In genomic region chr2:42095923-42096408, GRCh38 we compare ENCODE assay signal across 1 cellular context.
TF ChIP-seq lines count a peak whose summit lies in the region.

No MANE protein-coding gene starts in this region.

TF ChIP-seq in HepG2, 621 proteins besides CTCF, POLR2A, EP300 and RAD21 (continued from another document and continues in another):
- TF ChIP-seq, protein P1, sequence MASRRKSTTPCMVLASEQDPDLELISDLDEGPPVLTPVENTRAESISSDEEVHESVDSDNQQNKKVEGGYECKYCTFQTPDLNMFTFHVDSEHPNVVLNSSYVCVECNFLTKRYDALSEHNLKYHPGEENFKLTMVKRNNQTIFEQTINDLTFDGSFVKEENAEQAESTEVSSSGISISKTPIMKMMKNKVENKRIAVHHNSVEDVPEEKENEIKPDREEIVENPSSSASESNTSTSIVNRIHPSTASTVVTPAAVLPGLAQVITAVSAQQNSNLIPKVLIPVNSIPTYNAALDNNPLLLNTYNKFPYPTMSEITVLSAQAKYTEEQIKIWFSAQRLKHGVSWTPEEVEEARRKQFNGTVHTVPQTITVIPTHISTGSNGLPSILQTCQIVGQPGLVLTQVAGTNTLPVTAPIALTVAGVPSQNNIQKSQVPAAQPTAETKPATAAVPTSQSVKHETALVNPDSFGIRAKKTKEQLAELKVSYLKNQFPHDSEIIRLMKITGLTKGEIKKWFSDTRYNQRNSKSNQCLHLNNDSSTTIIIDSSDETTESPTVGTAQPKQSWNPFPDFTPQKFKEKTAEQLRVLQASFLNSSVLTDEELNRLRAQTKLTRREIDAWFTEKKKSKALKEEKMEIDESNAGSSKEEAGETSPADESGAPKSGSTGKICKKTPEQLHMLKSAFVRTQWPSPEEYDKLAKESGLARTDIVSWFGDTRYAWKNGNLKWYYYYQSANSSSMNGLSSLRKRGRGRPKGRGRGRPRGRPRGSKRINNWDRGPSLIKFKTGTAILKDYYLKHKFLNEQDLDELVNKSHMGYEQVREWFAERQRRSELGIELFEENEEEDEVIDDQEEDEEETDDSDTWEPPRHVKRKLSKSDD (CRISPR knock-in tag; IDR thresholded peaks at IDR 0.05; ENCODE audit: low read depth) = no peak
- TF ChIP-seq, protein P2, sequence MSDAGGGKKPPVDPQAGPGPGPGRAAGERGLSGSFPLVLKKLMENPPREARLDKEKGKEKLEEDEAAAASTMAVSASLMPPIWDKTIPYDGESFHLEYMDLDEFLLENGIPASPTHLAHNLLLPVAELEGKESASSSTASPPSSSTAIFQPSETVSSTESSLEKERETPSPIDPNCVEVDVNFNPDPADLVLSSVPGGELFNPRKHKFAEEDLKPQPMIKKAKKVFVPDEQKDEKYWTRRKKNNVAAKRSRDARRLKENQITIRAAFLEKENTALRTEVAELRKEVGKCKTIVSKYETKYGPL (CRISPR knock-in tag; IDR thresholded peaks at IDR 0.05) = no peak
- TF ChIP-seq, protein P3, sequence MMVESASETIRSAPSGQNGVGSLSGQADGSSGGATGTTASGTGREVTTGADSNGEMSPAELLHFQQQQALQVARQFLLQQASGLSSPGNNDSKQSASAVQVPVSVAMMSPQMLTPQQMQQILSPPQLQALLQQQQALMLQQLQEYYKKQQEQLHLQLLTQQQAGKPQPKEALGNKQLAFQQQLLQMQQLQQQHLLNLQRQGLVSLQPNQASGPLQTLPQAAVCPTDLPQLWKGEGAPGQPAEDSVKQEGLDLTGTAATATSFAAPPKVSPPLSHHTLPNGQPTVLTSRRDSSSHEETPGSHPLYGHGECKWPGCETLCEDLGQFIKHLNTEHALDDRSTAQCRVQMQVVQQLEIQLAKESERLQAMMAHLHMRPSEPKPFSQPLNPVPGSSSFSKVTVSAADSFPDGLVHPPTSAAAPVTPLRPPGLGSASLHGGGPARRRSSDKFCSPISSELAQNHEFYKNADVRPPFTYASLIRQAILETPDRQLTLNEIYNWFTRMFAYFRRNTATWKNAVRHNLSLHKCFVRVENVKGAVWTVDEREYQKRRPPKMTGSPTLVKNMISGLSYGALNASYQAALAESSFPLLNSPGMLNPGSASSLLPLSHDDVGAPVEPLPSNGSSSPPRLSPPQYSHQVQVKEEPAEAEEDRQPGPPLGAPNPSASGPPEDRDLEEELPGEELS (CRISPR knock-in tag; IDR thresholded peaks at IDR 0.05) = peak; percentile 50
- TF ChIP-seq FOXA3 (CRISPR knock-in tag; IDR thresholded peaks at IDR 0.05) (peak; percentile 84), CBFB (CRISPR knock-in tag; IDR thresholded peaks at IDR 0.05) (0 out of 2 replicates have a peak, but pooled peaks have one; percentile 31), DBP (CRISPR knock-in tag; IDR thresholded peaks at IDR 0.05; ENCODE audit: not compliant biosample characterization) (no peak), CEBPG (CRISPR knock-in tag; IDR thresholded peaks at IDR 0.05) (0 out of 2 replicates have a peak, but pooled peaks have one; percentile 17), ZNF792 (CRISPR knock-in tag; IDR thresholded peaks at IDR 0.05) (0 out of 2 replicates have a peak, but pooled peaks have one; percentile 33), HDAC1 (CRISPR knock-in tag; IDR thresholded peaks at IDR 0.05) (peak; percentile 50; the same call in 1 of the 2 replicates), ZSCAN9 (CRISPR knock-in tag; IDR thresholded peaks at IDR 0.05; ENCODE audit: borderline replicate concordance) (0 out of 2 replicates have a peak, but pooled peaks have one; percentile 42), TRAFD1 (CRISPR knock-in tag; IDR thresholded peaks at IDR 0.05; ENCODE audit: borderline replicate concordance) (no peak), RXRB (CRISPR knock-in tag; IDR thresholded peaks at IDR 0.05; ENCODE audit: borderline replicate concordance) (peak; percentile 82), ZEB1 (IDR thresholded peaks at IDR 0.05; ENCODE audit: insufficient replicate concordance, low read depth) (no peak), MIER2 (CRISPR knock-in tag; IDR thresholded peaks at IDR 0.05) (0 out of 2 replicates have a peak, but pooled peaks have one; percentile 39), ATF2 (CRISPR knock-in tag; IDR thresholded peaks at IDR 0.05) (peak; percentile 26; the same call in 1 of the 2 replicates), IRF2 (CRISPR knock-in tag; IDR thresholded peaks at IDR 0.05) (peak; percentile 38; the same call in 1 of the 2 replicates), NR2F6 (IDR thresholded peaks at IDR 0.05) (no peak), NR2F6 (CRISPR knock-in tag; IDR thresholded peaks at IDR 0.05) (peak; percentile 27; the same call in 1 of the 2 replicates), ZNF724P (CRISPR knock-in tag; IDR thresholded peaks at IDR 0.05; ENCODE audit: borderline replicate concordance) (no peak), CREB3 (CRISPR knock-in tag; IDR thresholded peaks at IDR 0.05) (0 out of 2 replicates have a peak, but pooled peaks have one; percentile 21), NFE2L1 (CRISPR knock-in tag; IDR thresholded peaks at IDR 0.05; ENCODE audit: borderline replicate concordance) (no peak), SIX1 (CRISPR knock-in tag; IDR thresholded peaks at IDR 0.05; ENCODE audit: borderline replicate concordance) (peak; percentile 31; the same call in 1 of the 2 replicates), ZNF33B (CRISPR knock-in tag; IDR thresholded peaks at IDR 0.05) (0 out of 2 replicates have a peak, but pooled peaks have one; percentile 61), HMG20A (CRISPR knock-in tag; IDR thresholded peaks at IDR 0.05; ENCODE audit: borderline replicate concordance) (peak; percentile 42; the same call in 1 of the 2 replicates), GFI1 (CRISPR knock-in tag; IDR thresholded peaks at IDR 0.05; ENCODE audit: borderline replicate concordance) (peak; percentile 75), DPF2 (CRISPR knock-in tag; IDR thresholded peaks at IDR 0.05; ENCODE audit: borderline replicate concordance, low read depth) (no peak), SMAD3 (CRISPR knock-in tag; IDR thresholded peaks at IDR 0.05) (0 out of 2 replicates have a peak, but pooled peaks have one; percentile 55), MAFK (conservative IDR thresholded peaks at IDR 0.05 in 1 of 2, IDR thresholded peaks at IDR 0.05 in 1 of 2; ENCODE audit: low read length in 2 of 2) (no peak), KLF16 (CRISPR knock-in tag; IDR thresholded peaks at IDR 0.05) (peak in 1 of 2 experiments; percentile 73; a peak in 2 of 4 replicates), ZNF530 (CRISPR knock-in tag; IDR thresholded peaks at IDR 0.05; ENCODE audit: low read depth) (no peak), ZNF234 (CRISPR knock-in tag; conservative IDR thresholded peaks at IDR 0.05) (no peak), SUZ12 (IDR thresholded peaks at IDR 0.05; ENCODE audit: low read depth, low read length) (no peak), TEAD3 (CRISPR knock-in tag; optimal IDR thresholded peaks at IDR 0.05; ENCODE audit: borderline replicate concordance) (peak; percentile 80), NFYC (CRISPR knock-in tag; IDR thresholded peaks at IDR 0.05) (0 out of 2 replicates have a peak, but pooled peaks have one; percentile 7), U2AF1 (optimal IDR thresholded peaks at IDR 0.05; ENCODE audit: low read depth, low read length) (no peak), ZNF138 (CRISPR knock-in tag; IDR thresholded peaks at IDR 0.05; ENCODE audit: low read depth) (no peak), DNMT3B (CRISPR knock-in tag; conservative IDR thresholded peaks at IDR 0.05) (0 out of 2 replicates have a peak, but pooled peaks have one; percentile 22), GATAD2A (CRISPR knock-in tag; IDR thresholded peaks at IDR 0.05) (peak; percentile 82)
- TF ChIP-seq, protein P4, sequence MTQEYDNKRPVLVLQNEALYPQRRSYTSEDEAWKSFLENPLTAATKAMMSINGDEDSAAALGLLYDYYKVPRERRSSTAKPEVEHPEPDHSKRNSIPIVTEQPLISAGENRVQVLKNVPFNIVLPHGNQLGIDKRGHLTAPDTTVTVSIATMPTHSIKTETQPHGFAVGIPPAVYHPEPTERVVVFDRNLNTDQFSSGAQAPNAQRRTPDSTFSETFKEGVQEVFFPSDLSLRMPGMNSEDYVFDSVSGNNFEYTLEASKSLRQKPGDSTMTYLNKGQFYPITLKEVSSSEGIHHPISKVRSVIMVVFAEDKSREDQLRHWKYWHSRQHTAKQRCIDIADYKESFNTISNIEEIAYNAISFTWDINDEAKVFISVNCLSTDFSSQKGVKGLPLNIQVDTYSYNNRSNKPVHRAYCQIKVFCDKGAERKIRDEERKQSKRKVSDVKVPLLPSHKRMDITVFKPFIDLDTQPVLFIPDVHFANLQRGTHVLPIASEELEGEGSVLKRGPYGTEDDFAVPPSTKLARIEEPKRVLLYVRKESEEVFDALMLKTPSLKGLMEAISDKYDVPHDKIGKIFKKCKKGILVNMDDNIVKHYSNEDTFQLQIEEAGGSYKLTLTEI (CRISPR knock-in tag; conservative IDR thresholded peaks at IDR 0.05) = no peak
- TF ChIP-seq, protein P5, sequence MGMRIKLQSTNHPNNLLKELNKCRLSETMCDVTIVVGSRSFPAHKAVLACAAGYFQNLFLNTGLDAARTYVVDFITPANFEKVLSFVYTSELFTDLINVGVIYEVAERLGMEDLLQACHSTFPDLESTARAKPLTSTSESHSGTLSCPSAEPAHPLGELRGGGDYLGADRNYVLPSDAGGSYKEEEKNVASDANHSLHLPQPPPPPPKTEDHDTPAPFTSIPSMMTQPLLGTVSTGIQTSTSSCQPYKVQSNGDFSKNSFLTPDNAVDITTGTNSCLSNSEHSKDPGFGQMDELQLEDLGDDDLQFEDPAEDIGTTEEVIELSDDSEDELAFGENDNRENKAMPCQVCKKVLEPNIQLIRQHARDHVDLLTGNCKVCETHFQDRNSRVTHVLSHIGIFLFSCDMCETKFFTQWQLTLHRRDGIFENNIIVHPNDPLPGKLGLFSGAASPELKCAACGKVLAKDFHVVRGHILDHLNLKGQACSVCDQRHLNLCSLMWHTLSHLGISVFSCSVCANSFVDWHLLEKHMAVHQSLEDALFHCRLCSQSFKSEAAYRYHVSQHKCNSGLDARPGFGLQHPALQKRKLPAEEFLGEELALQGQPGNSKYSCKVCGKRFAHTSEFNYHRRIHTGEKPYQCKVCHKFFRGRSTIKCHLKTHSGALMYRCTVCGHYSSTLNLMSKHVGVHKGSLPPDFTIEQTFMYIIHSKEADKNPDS (CRISPR knock-in tag; IDR thresholded peaks at IDR 0.05) = no peak
- TF ChIP-seq, protein P6, sequence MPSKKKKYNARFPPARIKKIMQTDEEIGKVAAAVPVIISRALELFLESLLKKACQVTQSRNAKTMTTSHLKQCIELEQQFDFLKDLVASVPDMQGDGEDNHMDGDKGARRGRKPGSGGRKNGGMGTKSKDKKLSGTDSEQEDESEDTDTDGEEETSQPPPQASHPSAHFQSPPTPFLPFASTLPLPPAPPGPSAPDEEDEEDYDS (CRISPR knock-in tag; IDR thresholded peaks at IDR 0.05) = 0 out of 2 replicates have a peak, but pooled peaks have one; percentile 12
- TF ChIP-seq, protein P7, sequence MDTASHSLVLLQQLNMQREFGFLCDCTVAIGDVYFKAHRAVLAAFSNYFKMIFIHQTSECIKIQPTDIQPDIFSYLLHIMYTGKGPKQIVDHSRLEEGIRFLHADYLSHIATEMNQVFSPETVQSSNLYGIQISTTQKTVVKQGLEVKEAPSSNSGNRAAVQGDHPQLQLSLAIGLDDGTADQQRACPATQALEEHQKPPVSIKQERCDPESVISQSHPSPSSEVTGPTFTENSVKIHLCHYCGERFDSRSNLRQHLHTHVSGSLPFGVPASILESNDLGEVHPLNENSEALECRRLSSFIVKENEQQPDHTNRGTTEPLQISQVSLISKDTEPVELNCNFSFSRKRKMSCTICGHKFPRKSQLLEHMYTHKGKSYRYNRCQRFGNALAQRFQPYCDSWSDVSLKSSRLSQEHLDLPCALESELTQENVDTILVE (CRISPR knock-in tag; IDR thresholded peaks at IDR 0.05) = peak; percentile 63; the same call in 1 of the 2 replicates
- TF ChIP-seq, protein P8, sequence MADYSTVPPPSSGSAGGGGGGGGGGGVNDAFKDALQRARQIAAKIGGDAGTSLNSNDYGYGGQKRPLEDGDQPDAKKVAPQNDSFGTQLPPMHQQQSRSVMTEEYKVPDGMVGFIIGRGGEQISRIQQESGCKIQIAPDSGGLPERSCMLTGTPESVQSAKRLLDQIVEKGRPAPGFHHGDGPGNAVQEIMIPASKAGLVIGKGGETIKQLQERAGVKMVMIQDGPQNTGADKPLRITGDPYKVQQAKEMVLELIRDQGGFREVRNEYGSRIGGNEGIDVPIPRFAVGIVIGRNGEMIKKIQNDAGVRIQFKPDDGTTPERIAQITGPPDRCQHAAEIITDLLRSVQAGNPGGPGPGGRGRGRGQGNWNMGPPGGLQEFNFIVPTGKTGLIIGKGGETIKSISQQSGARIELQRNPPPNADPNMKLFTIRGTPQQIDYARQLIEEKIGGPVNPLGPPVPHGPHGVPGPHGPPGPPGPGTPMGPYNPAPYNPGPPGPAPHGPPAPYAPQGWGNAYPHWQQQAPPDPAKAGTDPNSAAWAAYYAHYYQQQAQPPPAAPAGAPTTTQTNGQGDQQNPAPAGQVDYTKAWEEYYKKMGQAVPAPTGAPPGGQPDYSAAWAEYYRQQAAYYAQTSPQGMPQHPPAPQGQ (CRISPR knock-in tag; IDR thresholded peaks at IDR 0.05; ENCODE audit: borderline replicate concordance) = no peak
